1 cellular context compared by ENCODE assay signal in genomic region chr14:104814701-104815100, GRCh38.
TF ChIP-seq lines count a peak whose summit lies in the region.

No MANE protein-coding gene starts in this region.

TF ChIP-seq in HEK293, 187 proteins besides CTCF, POLR2A, EP300 and RAD21:
- TF ChIP-seq ZNF121 (tag by site-specific recombination; IDR thresholded peaks at IDR 0.05), result 0 out of 2 replicates have a peak, but pooled peaks have one; percentile 21
- 0 out of 2 replicates have a peak, but pooled peaks have one; percentile 21 for TF ChIP-seq ZNF146 (tag by site-specific recombination; IDR thresholded peaks at IDR 0.05)
